9 cellular contexts compared by ENCODE assay signal in genomic region chr4:21512351-21512750, GRCh38.
DNase-seq lines count a peak whose midpoint lies in the region; ATAC-seq, FAIRE-seq and TF ChIP-seq lines count a peak whose summit lies in the region.
"Had no signal": no experiment of that assay in that cellular context is flagged by ENCODE, and none has a peak within 500 bp of the region (broad histone marks: within the 10 kb centered on the region; RNA-seq: fewer than 3 reads in every experiment).

No MANE protein-coding gene starts in this region.

- POLR2A ChIA-PET in IMR-90 (lab: Charles Lee; ENCODE audit: unreplicated experiment) = no interaction called here

- H2AFZ ChIP-seq in IMR-90 (replicated peaks; ENCODE audit: low read length, poor library complexity) = no peak overlapping the region

- H3K27me3 Mint-ChIP-seq in type B pancreatic cell = peaks cover 27% of the 10 kb centered on the region
- H3K27me3 Mint-ChIP-seq: activated naive CD4-positive, alpha-beta T cell treated with anti-CD3 and anti-CD28 coated beads, Interleukin-2, amount 50 U/mL, for 24 hours had no signal

- H3K27ac ChIP-seq in IMR-90 (ENCODE audit: insufficient read depth, low read length) = no peak overlapping the region

- peak; percentile 37; the same call in 1 of the 2 replicates for TF ChIP-seq RAD21 in IMR-90 (IDR thresholded peaks at IDR 0.05; ENCODE audit: low read length)

- no peak for TF ChIP-seq POLR2A in IMR-90 (IDR thresholded peaks at IDR 0.05; ENCODE audit: low read depth, low read length)

- H3K4me1 Mint-ChIP-seq in type B pancreatic cell (ENCODE audit: unreplicated experiment) = no peaks in the 10 kb centered on the region
- H3K4me1 Mint-ChIP-seq: activated naive CD4-positive, alpha-beta T cell treated with anti-CD3 and anti-CD28 coated beads, Interleukin-2, amount 50 U/mL, for 24 hours had no signal

- H4K20me1 ChIP-seq in IMR-90 (ENCODE audit: insufficient read depth, low read length) = no peaks in the 10 kb centered on the region

- no peaks in the 10 kb centered on the region for H3K36me3 ChIP-seq in IMR-90 (ENCODE audit: control insufficient read depth, insufficient read depth, low read length)

- H2BK120ac ChIP-seq in IMR-90 (ENCODE audit: low read depth, low read length) = no peak overlapping the region

- no peak overlapping the region for H4K91ac ChIP-seq in IMR-90 (ENCODE audit: insufficient read depth, low read depth, low read length)

- no peaks in the 10 kb centered on the region for H3K9me3 Mint-ChIP-seq in type B pancreatic cell
- H3K9me3 Mint-ChIP-seq: activated naive CD4-positive, alpha-beta T cell treated with anti-CD3 and anti-CD28 coated beads, Interleukin-2, amount 50 U/mL, for 24 hours had no signal

- no peak overlapping the region for H3K4me3 Mint-ChIP-seq in type B pancreatic cell
- H3K4me3 Mint-ChIP-seq: activated naive CD4-positive, alpha-beta T cell treated with anti-CD3 and anti-CD28 coated beads, Interleukin-2, amount 50 U/mL, for 24 hours had no signal

- H3K36me3 Mint-ChIP-seq in type B pancreatic cell = no peaks in the 10 kb centered on the region
- H3K36me3 Mint-ChIP-seq: activated naive CD4-positive, alpha-beta T cell treated with anti-CD3 and anti-CD28 coated beads, Interleukin-2, amount 50 U/mL, for 24 hours had no signal

- H3K18ac ChIP-seq in IMR-90 (ENCODE audit: low read depth, low read length) = no peak overlapping the region

- H3K9ac ChIP-seq in IMR-90 (ENCODE audit: low read depth, low read length) = no peak overlapping the region

- no peak overlapping the region for H3K14ac ChIP-seq in IMR-90 (replicated peaks; ENCODE audit: low read depth, low read length)

- CTCF ChIA-PET in IMR-90 (lab: Yijun Ruan, JAX) = no interaction called here

- dilution Hi-C loops in IMR-90 (cut with HindIII; ENCODE audit: low sequenced_read_pairs, unreplicated experiment) = no loop called here

- H4K8ac ChIP-seq in IMR-90 (ENCODE audit: low read depth in 2 of 2, low read length in 2 of 2) = no peak overlapping the region

- no peak overlapping the region for H2BK20ac ChIP-seq in IMR-90 (ENCODE audit: low read depth, low read length)

- no peaks in the 10 kb centered on the region for H3K4me1 ChIP-seq in IMR-90 (ENCODE audit: control insufficient read depth, insufficient read depth, low read length)

- no peaks in the 10 kb centered on the region for H3K79me1 ChIP-seq in IMR-90 (ENCODE audit: low read depth in 1 of 2, low read length in 2 of 2)

- in situ Hi-C loops in IMR-90 (cut with MboI; ENCODE audit: low sequenced_read_pairs) = loop anchor here (25.0 kb wide), 1 partner anchor 250 kb away; no protein-coding TSS in a partner anchor

- no CpG with 5 or more reads among the region's 1 CpG for WGBS in IMR-90 (ENCODE audit: extremely low coverage in 2 of 2, insufficient read length in 1 of 2), 2 experiments

- H2AK9ac ChIP-seq in IMR-90 (replicated peaks; ENCODE audit: low read depth, low read length, poor library complexity) = no peak overlapping the region

- TF ChIP-seq CTCF in AG09319 (IDR thresholded peaks at IDR 0.05; ENCODE audit: low read depth, low read length) (peak; percentile 26), IMR-90 (conservative IDR thresholded peaks at IDR 0.05; ENCODE audit: low read depth, low read length) (peak; percentile 30; the same call in 1 of the 2 replicates), type B pancreatic cell (conservative IDR thresholded peaks at IDR 0.05) (peak; percentile 81)

- no peak overlapping the region for H2AK5ac ChIP-seq in IMR-90 (ENCODE audit: low read depth, low read length)

- H2BK5ac ChIP-seq in IMR-90 (ENCODE audit: low read depth, low read length, poor library complexity, severe bottlenecking) = no peak overlapping the region

- ATAC-seq in IMR-90 (ENCODE audit: low read depth) = no peak
- ATAC-seq in stimulated activated naive CD8-positive, alpha-beta T cell treated with anti-CD3 and anti-CD28 coated beads, Interleukin-15, Interleukin-2, amounts not matched to agents 100 U/mL and 50 U/mL, for 24 hours = no peak
- no peak for ATAC-seq in HG03045 (IDR thresholded peaks at IDR 0.05; ENCODE audit: unreplicated experiment)

- H4K5ac ChIP-seq in IMR-90 (ENCODE audit: low read depth, low read length) = no peak overlapping the region

- no peak overlapping the region for H3K23ac ChIP-seq in IMR-90 (ENCODE audit: low read depth, low read length)

- no TSS peak for BruUV-seq in IMR-90 (replicated peaks; lab: Mats Ljungman, UMichigan)

- DNase-seq in AG09319 (ENCODE audit: extremely low read depth, low read depth) = peak; percentile 2
- DNase-seq in IMR-90 = peak; percentile 4
- DNase-seq in SK-N-DZ (ENCODE audit: low spot score) = peak; percentile 71
- peak; percentile 12 to 19 for DNase-seq in frontal cortex (ENCODE audit: low spot score in 2 of 2)
- no peak for DNase-seq in type B pancreatic cell (ENCODE audit: extremely low spot score, unreplicated experiment)
- no peak for DNase-seq in stimulated activated naive CD8-positive, alpha-beta T cell treated with anti-CD3 and anti-CD28 coated beads, Interleukin-15, Interleukin-2, amounts not matched to agents 100 U/mL and 50 U/mL, for 24 hours
- no peak for DNase-seq in germinal center (ENCODE audit: low spot score)

- no peak overlapping the region for H3K4me2 ChIP-seq in IMR-90 (ENCODE audit: low read depth, low read length)

- H2BK15ac ChIP-seq in IMR-90 (ENCODE audit: low read depth, low read length) = no peak overlapping the region

- no peak overlapping the region for H3K4me3 ChIP-seq in IMR-90 (ENCODE audit: insufficient read depth, low read depth, low read length)

- no peak overlapping the region for H3K4ac ChIP-seq in IMR-90 (ENCODE audit: low read depth, low read length)

- H3K56ac ChIP-seq in IMR-90 (ENCODE audit: extremely low read depth, insufficient read depth, low read length) = no peak overlapping the region

- H3K9me1 ChIP-seq in IMR-90 (ENCODE audit: insufficient read depth, low read length) = no peaks in the 10 kb centered on the region

- H3K27me3 ChIP-seq in IMR-90 (ENCODE audit: control insufficient read depth, insufficient read depth, low read length) = no peaks in the 10 kb centered on the region

- intact Hi-C loops in IMR-90 (cut with micrococcal nuclease) = loop anchor here (5.0 kb wide), 1 partner anchor 255 kb away; no protein-coding TSS in a partner anchor

- no peak overlapping the region for H3K27ac Mint-ChIP-seq in type B pancreatic cell
- H3K27ac Mint-ChIP-seq: activated naive CD4-positive, alpha-beta T cell treated with anti-CD3 and anti-CD28 coated beads, Interleukin-2, amount 50 U/mL, for 24 hours had no signal

- H3K9me3 ChIP-seq in IMR-90 (ENCODE audit: control insufficient read depth, insufficient read depth, low read length) = no peaks in the 10 kb centered on the region; the same call in 1 of the 2 replicates

- peak; percentile 96 for FAIRE-seq in frontal cortex (lab: Jason Lieb, UNC)

TF ChIP-seq in IMR-90, 13 proteins besides CTCF, POLR2A, EP300 and RAD21:
- no peak for TF ChIP-seq CHD1 (IDR thresholded peaks at IDR 0.05; ENCODE audit: low read depth, low read length)
- TF ChIP-seq RFX5 (IDR thresholded peaks at IDR 0.05; ENCODE audit: low read depth, low read length) = no peak
- TF ChIP-seq CEBPB (IDR thresholded peaks at IDR 0.05; ENCODE audit: low read depth, low read length) = no peak
- no peak for TF ChIP-seq FOS (IDR thresholded peaks at IDR 0.05; ENCODE audit: low read depth, low read length)
- TF ChIP-seq USF2 (IDR thresholded peaks at IDR 0.05; ENCODE audit: low read depth, low read length) = no peak
- no peak for TF ChIP-seq ELK1 (IDR thresholded peaks at IDR 0.05; ENCODE audit: borderline replicate concordance, low read depth, low read length)
- TF ChIP-seq MXI1 (IDR thresholded peaks at IDR 0.05; ENCODE audit: borderline replicate concordance, low read depth, low read length) = no peak
- TF ChIP-seq MAZ (IDR thresholded peaks at IDR 0.05; ENCODE audit: borderline replicate concordance, low read depth, low read length) = no peak
- no peak; the same call in 1 of the 2 replicates for TF ChIP-seq SMC3 (IDR thresholded peaks at IDR 0.05; ENCODE audit: low read depth, low read length)

Comparison
In these comparisons a context has a peak if more than half of its experiments do, and no peak if none do; other contexts are left out.
1. DNase-seq: peak in AG09319 (single experiment), IMR-90 (single experiment), SK-N-DZ (single experiment) and frontal cortex (2 of 2); none in type B pancreatic cell (single experiment), stimulated activated naive CD8-positive, alpha-beta T cell treated with anti-CD3 and anti-CD28 coated beads, Interleukin-15, Interleukin-2, amounts not matched to agents 100 U/mL and 50 U/mL, for 24 hours (single experiment) and germinal center (single experiment).
2. CTCF ChIP-seq: peak in every context shown above with its lines; median percentile 81 in type B pancreatic cell; 30 in IMR-90; 26 in AG09319.